In the genomic region with DNA sequence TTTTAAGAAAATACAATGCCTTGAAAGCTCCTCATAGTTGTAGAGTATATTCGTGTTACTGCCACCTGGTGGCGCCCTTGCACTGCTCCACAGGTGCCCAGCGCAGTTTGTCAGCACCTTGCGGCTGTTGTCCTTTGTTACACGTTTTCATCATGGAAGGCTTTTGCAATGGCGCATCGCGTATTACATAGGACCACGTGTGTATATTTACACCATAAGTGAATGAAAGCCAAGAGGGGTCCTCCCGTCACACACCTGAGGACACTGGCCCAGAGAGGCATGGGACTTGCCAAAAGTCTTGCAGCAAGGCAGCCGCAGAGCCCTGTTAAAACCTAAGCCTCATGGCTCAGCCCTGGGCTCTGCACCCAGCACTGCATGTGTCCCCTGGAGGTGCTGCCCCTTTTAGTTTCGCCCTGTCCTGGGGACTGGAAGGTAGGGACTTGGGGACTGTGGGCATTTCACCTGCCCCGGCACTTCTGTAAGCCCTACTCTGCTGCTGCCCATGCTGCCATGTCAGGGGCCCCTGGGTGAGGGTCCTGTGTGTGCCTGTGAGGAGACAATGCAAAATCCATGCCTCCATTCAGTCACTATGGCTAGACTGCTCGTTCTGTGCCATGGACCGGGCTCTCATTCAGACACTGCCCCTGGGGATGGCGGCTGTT, we compare ENCODE assay signal across 8 cellular contexts. TPM values are rescaled to one million over a fixed set of nuclear protein-coding genes. Genes with fewer than 3 reads are reported as not detected.
DNase-seq lines count a peak whose midpoint lies in the region; ATAC-seq and TF ChIP-seq lines count a peak whose summit lies in the region.

No MANE protein-coding gene starts in this region.

- H3K9me3 ChIP-seq in HCT116 (ENCODE audit: control insufficient read depth in 1 of 2, insufficient read depth in 1 of 2, low read depth in 1 of 2, low read length in 2 of 2): no peaks in the 10 kb centered on the region

- ATAC-seq in HCT116 (peak; percentile 83), HG02759 (IDR thresholded peaks at IDR 0.05; ENCODE audit: unreplicated experiment) (no peak)

- no peak for TF ChIP-seq POLR2A in HCT116 (IDR thresholded peaks at IDR 0.05; ENCODE audit: borderline replicate concordance, extremely low read depth, insufficient read depth, insufficient read length)

- H3K27ac ChIP-seq in HCT116 (ENCODE audit: low read depth, low read length) (no peak overlapping the region), dorsolateral prefrontal cortex (peak overlapping the region in 4 of 59 donors; percentile 27 to 66 (median 35))

- no TSS peak for BruUV-seq in HCT116 (replicated peaks; lab: Mats Ljungman, UMichigan)

- DNase-seq in AG20443 (ENCODE audit: low spot score): peak; percentile 84
- peak; percentile 24 for DNase-seq in HCT116 (ENCODE audit: low read depth, low spot score)
- peak; percentile 48 to 87 for DNase-seq in NCI-H526 (lab: John Stamatoyannopoulos, UW)
- peak; percentile 65 to 67 for DNase-seq in activated CD4-positive, alpha-beta T cell treated with anti-CD3 and anti-CD28 coated beads, Interleukin-2, amount 50 U/mL, for 4 hours
- peak; percentile 47 to 83 (median 74) for DNase-seq in dorsolateral prefrontal cortex
- peak; percentile 49 for DNase-seq in medulla oblongata (ENCODE audit: extremely low spot score)
- peak; percentile 25 to 39 for DNase-seq in stimulated activated CD8-positive, alpha-beta memory T cell treated with anti-CD3 and anti-CD28 coated beads, Interleukin-15, amount 100 ng/mL, for 48 hours (ENCODE audit: low read depth in 2 of 2)

- TF ChIP-seq CTCF in HCT116 (IDR thresholded peaks at IDR 0.05 in 2 of 3, conservative IDR thresholded peaks at IDR 0.05 in 1 of 3; ENCODE audit: borderline replicate concordance in 1 of 3, insufficient read depth in 1 of 3, low read depth in 2 of 3, low read length in 2 of 3) (peak; percentile 83 to 98 (median 89)), dorsolateral prefrontal cortex (IDR thresholded peaks at IDR 0.05 in 54 of 56, conservative IDR thresholded peaks at IDR 0.05 in 2 of 56; ENCODE audit: low read depth in 1 of 56, partially characterized antibody in 56 of 56) (peak; percentile 65 to 94 (median 87))

- RAD21 ChIA-PET in HCT116 (lab: Charles Lee; ENCODE audit: low non-redundant PET in 1 of 2, low total read pairs in 2 of 2, uncharacterized antibody in 2 of 2, unreplicated experiment in 2 of 2): interaction anchor here (0.6 to 0.7 kb wide), 2 partner anchors 53 to 762 kb away, joined by 3 to 5 read pairs; partner anchors contain the start of gene CDR2 (in 1 of the 2)

- no peaks in the 10 kb centered on the region for H3K27me3 ChIP-seq in HCT116 (ENCODE audit: insufficient read depth, low read length)
- H3K27me3 ChIP-seq in dorsolateral prefrontal cortex: no peaks in the 10 kb centered on the region

- no peak overlapping the region for H2AFZ ChIP-seq in HCT116 (ENCODE audit: low read depth, low read length, poor library complexity, severe bottlenecking)

- H3K9me2 ChIP-seq in HCT116 (ENCODE audit: insufficient read depth): no peaks in the 10 kb centered on the region

- no peak overlapping the region for H3K4me2 ChIP-seq in HCT116 (ENCODE audit: low read length)

- intact Hi-C loops in HCT116 (cut with micrococcal nuclease) (loop anchor here (2.0 to 10.0 kb wide), 5 partner anchors 63 to 1165 kb away; no protein-coding TSS in a partner anchor), dorsolateral prefrontal cortex (cut with DNase I) (loop anchor here in 1 of 2 donors (5.0 kb wide), 1 partner anchor 51 kb away; the partner anchor contains the start of gene CDR2)

- no peak overlapping the region for H3K4me3 ChIP-seq in HCT116 (replicated peaks in 1 of 2; ENCODE audit: low read depth in 1 of 2, low read length in 2 of 2)
- no peak overlapping the region for H3K4me3 ChIP-seq in dorsolateral prefrontal cortex

- H3K36me3 ChIP-seq in HCT116 (ENCODE audit: control insufficient read depth in 1 of 2, insufficient read depth in 2 of 2, low read length in 2 of 2): peaks cover 24 to 32% of the 10 kb centered on the region in 2 experiments

- H4K20me1 ChIP-seq in HCT116 (ENCODE audit: insufficient read depth): no peaks in the 10 kb centered on the region

- H3K4me1 ChIP-seq in HCT116 (ENCODE audit: control insufficient read depth in 1 of 2, insufficient read depth in 2 of 2, low read length in 2 of 2): no peaks in the 10 kb centered on the region

- peak; percentile 93 for TF ChIP-seq RAD21 in HCT116 (IDR thresholded peaks at IDR 0.05; ENCODE audit: low read depth)

- no peak overlapping the region for H3K9ac ChIP-seq in HCT116 (ENCODE audit: low read length)

- CTCF ChIA-PET in HCT116 (lab: Charles Lee): interaction anchor here (0.6 to 1.0 kb wide), 7 partner anchors 9 to 1471 kb away, joined by 3 to 9 read pairs (median 5); partner anchors contain the start of gene LDAF1

- POLR2A ChIA-PET in HCT116 (lab: Charles Lee): no interaction called here

- peaks cover 11% of the 10 kb centered on the region; the same call in 1 of the 2 replicates for H3K79me2 ChIP-seq in HCT116 (ENCODE audit: insufficient read depth, low read length)

TF ChIP-seq in HCT116, 20 proteins besides CTCF, POLR2A, EP300 and RAD21:
- TF ChIP-seq YY1 (IDR thresholded peaks at IDR 0.05; ENCODE audit: extremely low read depth, insufficient replicate concordance, low read depth, low read length): no peak

RNA-seq across cellular contexts. Expression of gene POLR3E, which starts 24.3 kb away (rescaled TPM):
- 65.0 TPM for total RNA-seq in HCT116 (2021; ENCODE audit: unreplicated experiment)
- polyA plus RNA-seq in HCT116 (2012): 58.1 and 61.8 TPM in 2 replicates
- total RNA-seq in dorsolateral prefrontal cortex: 10 to 100 TPM; 29.2 to 66.1 (median 45.5) TPM

RNA-seq across cellular contexts. Expression of gene CDR2, which starts 52.9 kb away (rescaled TPM):
- total RNA-seq in HCT116 (2021; ENCODE audit: unreplicated experiment) (27.3 TPM), dorsolateral prefrontal cortex (10 to 100 TPM in 119 of 120 experiments, 1 to 10 TPM in 1; 7.3 to 37.6 (median 23.1) TPM)
- polyA plus RNA-seq in HCT116 (2012): 21.3 and 21.8 TPM in 2 replicates

Comparison
In these comparisons a context has a peak if more than half of its experiments do, and no peak if none do; other contexts are left out.
1. DNase-seq: peak in every context shown above with its lines; median percentile 84 in AG20443; 74 in dorsolateral prefrontal cortex; 68 in NCI-H526; 66 in activated CD4-positive, alpha-beta T cell treated with anti-CD3 and anti-CD28 coated beads, Interleukin-2, amount 50 U/mL, for 4 hours; 49 in medulla oblongata; 32 in stimulated activated CD8-positive, alpha-beta memory T cell treated with anti-CD3 and anti-CD28 coated beads, Interleukin-15, amount 100 ng/mL, for 48 hours; 24 in HCT116.